ENCODE assay signal across 30 cellular contexts in the genomic region with DNA sequence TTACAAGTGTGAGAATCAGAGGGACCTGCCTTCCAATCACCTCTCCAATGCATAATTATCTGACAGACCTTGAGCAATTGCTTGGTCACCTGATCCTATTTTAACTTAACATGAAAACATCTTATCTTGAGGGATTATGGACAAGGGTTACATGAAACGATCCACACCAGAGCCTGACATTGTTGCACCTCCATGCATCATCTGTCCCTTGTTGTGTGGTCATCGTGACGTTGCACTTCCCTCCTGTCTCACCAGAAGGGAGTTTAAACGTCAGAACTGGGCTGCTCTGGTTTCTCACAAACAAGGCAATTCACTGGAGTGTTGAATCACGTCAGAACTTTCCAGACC.
"Had no signal": no experiment of that assay in that cellular context is flagged by ENCODE, and none has a peak within 500 bp of the region (broad histone marks: within the 10 kb centered on the region; RNA-seq: fewer than 3 reads in every experiment).

No MANE protein-coding gene starts in this region.

- ATAC-seq: activated CD4-positive, CD25-positive, alpha-beta regulatory T cell treated with anti-CD3 and anti-CD28 coated beads, Interleukin-2, amount 50 U/mL, for 24 hours; activated CD8-positive, alpha-beta T cell treated with anti-CD3 and anti-CD28 coated beads for 36 hours; activated naive CD8-positive, alpha-beta T cell treated with anti-CD3 and anti-CD28 coated beads, Interleukin-2, amount 50 U/mL, for 24 hours; foreskin keratinocyte; gastrocnemius medialis; heart left ventricle; T-helper 17 cell had no signal

- H3K36me3 ChIP-seq: adrenal gland, brain microvascular endothelial cell, esophagus muscularis mucosa, gastrocnemius medialis, heart left ventricle, WERI-Rb-1 had no signal

- H3K4me3 ChIP-seq: adrenal gland, coronary artery, dorsolateral prefrontal cortex, esophagus muscularis mucosa, gastrocnemius medialis, heart left ventricle had no signal

- DNase-seq: activated B cell treated with CpG ODN at 0.5 μM for 24 hours; activated CD4-positive, alpha-beta T cell treated with anti-CD3 and anti-CD28 coated beads for 48 hours; activated CD4-positive, alpha-beta T cell treated with anti-CD3 and anti-CD28 coated beads, Interleukin-2, amount 50 U/mL, for 1 hour; activated CD4-positive, alpha-beta T cell treated with anti-CD3 and anti-CD28 coated beads, Interleukin-2, amount 50 U/mL, for 48 hours; activated CD8-positive, alpha-beta memory T cell treated with anti-CD3 and anti-CD28 coated beads for 24 hours; activated CD8-positive, alpha-beta T cell treated with anti-CD3 and anti-CD28 coated beads for 36 hours; activated effector memory CD4-positive, alpha-beta T cell treated with anti-CD3 and anti-CD28 coated beads, Interleukin-2, amount 50 U/mL, for 16 hours; activated naive CD4-positive, alpha-beta T cell treated with anti-CD3 and anti-CD28 coated beads for 36 hours; activated naive CD8-positive, alpha-beta T cell treated with anti-CD3 and anti-CD28 coated beads for 36 hours; activated naive CD8-positive, alpha-beta T cell treated with anti-CD3 and anti-CD28 coated beads, Interleukin-2, amount 50 U/mL, for 24 hours; activated T-cell treated with anti-CD3 and anti-CD28 coated beads, Interleukin-2, amount 50 U/mL, for 1 hour; activated T-cell treated with anti-CD3 and anti-CD28 coated beads, Interleukin-2, amount 50 U/mL, for 48 hours; adrenal gland; anterior cingulate cortex; dorsolateral prefrontal cortex; effector memory CD4-positive, alpha-beta T cell; endodermal cell; foreskin keratinocyte; gastrocnemius medialis; glutamatergic neuron; heart left ventricle; T-helper 1 cell; T-helper 17 cell; T1000; WERI-Rb-1 had no signal

- H3K27me3 ChIP-seq: adrenal gland, brain microvascular endothelial cell, esophagus muscularis mucosa, foreskin keratinocyte, gastrocnemius medialis, heart left ventricle had no signal

- H3K4me1 ChIP-seq: foreskin keratinocyte, gastrocnemius medialis had no signal

- H3K27ac ChIP-seq: adrenal gland, brain microvascular endothelial cell, coronary artery, dorsolateral prefrontal cortex, esophagus muscularis mucosa, foreskin keratinocyte, gastrocnemius medialis, heart left ventricle, WERI-Rb-1 had no signal

- FAIRE-seq: astrocyte had no signal

- H3K9me3 ChIP-seq: adrenal gland, esophagus muscularis mucosa, gastrocnemius medialis, heart left ventricle had no signal
